Comparison of ENCODE assay signal across 24 cellular contexts in the genomic region with DNA sequence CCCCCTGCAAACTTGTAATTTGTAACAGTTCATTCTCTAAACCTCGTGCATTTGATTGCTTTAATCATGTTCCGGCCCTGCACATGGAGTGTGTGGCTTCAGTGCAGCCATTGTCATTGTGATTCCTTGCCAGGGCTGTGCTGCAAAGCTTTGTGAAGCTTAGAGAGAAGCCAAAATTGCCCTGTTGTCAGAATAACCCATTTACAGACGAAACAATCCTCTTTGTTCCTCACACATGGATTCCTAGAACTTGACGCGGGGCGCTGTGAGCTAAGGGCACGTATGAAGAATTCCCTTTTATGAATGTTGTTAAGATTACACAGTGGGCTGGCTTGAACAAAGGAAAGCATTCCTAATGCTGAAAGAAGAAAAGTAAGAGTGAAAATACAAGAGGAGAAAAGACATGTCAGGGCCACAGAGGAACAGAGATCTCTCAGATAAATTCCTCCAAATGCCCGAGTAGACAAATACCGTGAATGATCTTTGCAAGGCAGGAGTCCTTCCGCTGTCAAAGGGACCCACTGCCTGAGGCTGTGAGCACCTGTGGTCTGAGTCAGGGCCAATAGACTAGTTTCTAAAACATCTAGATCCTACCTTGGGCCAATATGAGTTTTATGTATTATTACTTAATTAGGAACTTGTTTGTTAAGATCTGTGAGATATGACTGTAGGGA.
A peak's percentile ranks its signal among the peaks of the same experiment; 100 is the strongest.
DNase-seq lines count a peak whose midpoint lies in the region; TF ChIP-seq lines count a peak whose summit lies in the region.
"Had no signal": no experiment of that assay in that cellular context is flagged by ENCODE, and none has a peak within 500 bp of the region (broad histone marks: within the 10 kb centered on the region; RNA-seq: fewer than 3 reads in every experiment).

No MANE protein-coding gene starts in this region.

- peak overlapping the region; percentile 4 to 89 (median 43) for H3K27ac Mint-ChIP-seq in brain
- peak overlapping the region; percentile 42 for H3K27ac Mint-ChIP-seq in neural progenitor cell
- H3K27ac Mint-ChIP-seq: activated CD4-positive, alpha-beta memory T cell treated with anti-CD3 and anti-CD28 coated beads for 36 hours; activated naive CD8-positive, alpha-beta T cell treated with anti-CD3 and anti-CD28 coated beads for 36 hours; CD4-positive, alpha-beta memory T cell; natural killer cell; progenitor cell of endocrine pancreas had no signal

- peak overlapping the region; percentile 31 for H3K27ac ChIP-seq in neural progenitor cell
- peak overlapping the region; percentile 50 for H3K27ac ChIP-seq in temporal lobe (ENCODE audit: low read depth, low read length)
- no peak overlapping the region for H3K27ac ChIP-seq in left ventricle myocardium inferior (replicated peaks)
- H3K27ac ChIP-seq in ascending aorta, result no peak overlapping the region
- H3K27ac ChIP-seq: body of pancreas, stomach, upper lobe of left lung had no signal

- H3K4me1 Mint-ChIP-seq in brain, result peaks cover 48% of the 10 kb centered on the region
- H3K4me1 Mint-ChIP-seq in neural progenitor cell, result peaks cover 28% of the 10 kb centered on the region
- H3K4me1 Mint-ChIP-seq: activated naive CD8-positive, alpha-beta T cell treated with anti-CD3 and anti-CD28 coated beads for 36 hours; CD4-positive, alpha-beta memory T cell; natural killer cell had no signal

- peaks cover 27% of the 10 kb centered on the region for H3F3A ChIP-seq in neural progenitor cell (ENCODE audit: low read depth)

- TF ChIP-seq CTCF in brain (conservative IDR thresholded peaks at IDR 0.05) (no peak), neural progenitor cell (IDR thresholded peaks at IDR 0.05) (no peak), left ventricle myocardium inferior (IDR thresholded peaks at IDR 0.05; ENCODE audit: borderline replicate concordance) (no peak), ascending aorta (IDR thresholded peaks at IDR 0.05) (no peak)

- intact Hi-C loops in left ventricle myocardium inferior (cut with micrococcal nuclease), result no loop called here
- intact Hi-C loops in ascending aorta (cut with DNase I), result no loop called here
- intact Hi-C loops in cardiac septum (cut with DNase I), result no loop called here

- H4K20me1 ChIP-seq in neural progenitor cell (ENCODE audit: low read depth), result peaks cover 34% of the 10 kb centered on the region

- H3K36me3 ChIP-seq in neural progenitor cell, result peaks cover 18% of the 10 kb centered on the region
- no peaks in the 10 kb centered on the region for H3K36me3 ChIP-seq in left ventricle myocardium inferior
- no peaks in the 10 kb centered on the region for H3K36me3 ChIP-seq in ascending aorta
- H3K36me3 ChIP-seq: stomach, upper lobe of left lung had no signal

- H3K4me3 Mint-ChIP-seq in brain (peak overlapping the region in 4 of 5 experiments; percentile 25 to 53 (median 42)), neural progenitor cell (peak overlapping the region; percentile 0)
- H3K4me3 Mint-ChIP-seq: activated CD4-positive, alpha-beta memory T cell treated with anti-CD3 and anti-CD28 coated beads for 36 hours; activated naive CD8-positive, alpha-beta T cell treated with anti-CD3 and anti-CD28 coated beads for 36 hours; CD4-positive, alpha-beta memory T cell; natural killer cell had no signal

- H2AFZ ChIP-seq in neural progenitor cell (replicated peaks), result no peak overlapping the region

- no peaks in the 10 kb centered on the region for H3K9me3 ChIP-seq in neural progenitor cell (ENCODE audit: low read depth)
- H3K9me3 ChIP-seq in left ventricle myocardium inferior (replicated peaks), result peaks cover 8% of the 10 kb centered on the region
- H3K9me3 ChIP-seq in ascending aorta, result no peaks in the 10 kb centered on the region

- peaks cover 93% of the 10 kb centered on the region for H3K79me2 ChIP-seq in neural progenitor cell (ENCODE audit: low read depth)

- H3K4me1 ChIP-seq in neural progenitor cell (peaks cover 21% of the 10 kb centered on the region), left ventricle myocardium inferior (no peaks in the 10 kb centered on the region), ascending aorta (no peaks in the 10 kb centered on the region)
- H3K4me1 ChIP-seq: body of pancreas, stomach, upper lobe of left lung had no signal

- DNase-seq in globus pallidus (ENCODE audit: low spot score), result peak; percentile 96
- DNase-seq in neural progenitor cell (ENCODE audit: low spot score), result peak; percentile 52
- DNase-seq in NCI-H128 (lab: John Stamatoyannopoulos, UW; ENCODE audit: unreplicated experiment), result no peak
- DNase-seq in left ventricle myocardium inferior, result no peak
- DNase-seq in ascending aorta (ENCODE audit: low spot score in 2 of 2), result no peak
- DNase-seq in cardiac septum (ENCODE audit: low spot score), result no peak
- DNase-seq: activated CD4-positive, alpha-beta memory T cell treated with anti-CD3 and anti-CD28 coated beads for 36 hours; activated CD4-positive, CD25-positive, alpha-beta regulatory T cell; activated CD8-positive, alpha-beta memory T cell treated with anti-CD3 and anti-CD28 coated beads, Interleukin-2, amount 50 U/mL, for 48 hours; activated naive CD8-positive, alpha-beta T cell treated with anti-CD3 and anti-CD28 coated beads for 36 hours; body of pancreas; CD4-positive, alpha-beta memory T cell; EL; natural killer cell; NCI-H1417; NCI-H2081; NCI-H345; stimulated activated CD8-positive, alpha-beta memory T cell treated with anti-CD3 and anti-CD28 coated beads, Interleukin-4, amount 100 ng/mL, for 48 hours; stomach; T1000; upper lobe of left lung had no signal

- H3K4me2 ChIP-seq in neural progenitor cell, result peak overlapping the region; percentile 27

- H3K27me3 ChIP-seq in neural progenitor cell (no peaks in the 10 kb centered on the region), left ventricle myocardium inferior (ENCODE audit: low read depth) (peaks cover 12% of the 10 kb centered on the region), ascending aorta (no peaks in the 10 kb centered on the region)
- H3K27me3 ChIP-seq: body of pancreas, stomach, upper lobe of left lung had no signal

- H3K4me3 ChIP-seq in neural progenitor cell (no peak overlapping the region), left ventricle myocardium inferior (no peak overlapping the region), ascending aorta (no peak overlapping the region)
- H3K4me3 ChIP-seq: body of pancreas, stomach, upper lobe of left lung had no signal

- H3K9me3 Mint-ChIP-seq in brain (peaks cover 0 to 32% (median 15%) of the 10 kb centered on the region in 5 experiments), neural progenitor cell (peaks cover 37% of the 10 kb centered on the region)
- H3K9me3 Mint-ChIP-seq: natural killer cell had no signal

- H3K27me3 Mint-ChIP-seq in brain (no peaks in the 10 kb centered on the region), neural progenitor cell (ENCODE audit: insufficient read depth, low read depth) (no peaks in the 10 kb centered on the region)
- H3K27me3 Mint-ChIP-seq: activated CD4-positive, alpha-beta memory T cell treated with anti-CD3 and anti-CD28 coated beads for 36 hours; activated naive CD8-positive, alpha-beta T cell treated with anti-CD3 and anti-CD28 coated beads for 36 hours; progenitor cell of endocrine pancreas had no signal

- no peak overlapping the region for H3K9ac ChIP-seq in neural progenitor cell

- H3K36me3 Mint-ChIP-seq in brain (peaks cover 46% of the 10 kb centered on the region), neural progenitor cell (peaks cover 78% of the 10 kb centered on the region)
- H3K36me3 Mint-ChIP-seq: CD4-positive, alpha-beta memory T cell; natural killer cell had no signal

Comparison
In these comparisons a context has a peak if more than half of its experiments do, and no peak if none do; other contexts are left out.
1. DNase-seq: peak in globus pallidus (single experiment) and neural progenitor cell (single experiment); none in NCI-H128 (single experiment), left ventricle myocardium inferior (single experiment), ascending aorta (0 of 2) and cardiac septum (single experiment).
2. H3K27ac ChIP-seq: peak in neural progenitor cell (single experiment) and temporal lobe (single experiment); none in left ventricle myocardium inferior (single experiment) and ascending aorta (0 of 2).